ENCODE assay signal across 26 cellular contexts in the genomic region with DNA sequence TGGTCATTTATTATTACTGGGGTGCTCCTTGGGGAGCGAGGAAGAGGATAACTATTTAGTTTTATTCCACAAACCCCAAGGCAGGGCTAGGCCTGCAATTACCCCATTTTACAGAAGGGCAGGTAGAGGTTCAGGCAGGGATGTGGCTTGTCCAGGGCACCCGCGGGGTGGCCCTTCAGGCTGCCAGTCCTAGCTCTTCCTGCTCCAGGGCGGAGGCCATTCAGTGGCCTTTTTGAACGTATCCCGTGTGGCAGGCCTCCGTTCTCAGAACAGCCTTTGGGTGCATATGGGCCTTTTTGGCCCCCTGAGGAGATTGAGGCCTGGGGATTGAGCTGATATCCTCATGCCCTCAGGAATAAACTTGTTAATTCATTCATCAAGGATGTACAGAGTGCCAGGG.
"Had no signal": no experiment of that assay in that cellular context is flagged by ENCODE, and none has a peak within 500 bp of the region (broad histone marks: within the 10 kb centered on the region; RNA-seq: fewer than 3 reads in every experiment).

No MANE protein-coding gene starts in this region.

- H3K36me3 ChIP-seq: breast epithelium, colonic mucosa, left lung, sigmoid colon, uterus had no signal

- H3K27me3 Mint-ChIP-seq: activated CD4-positive, alpha-beta T cell treated with anti-CD3 and anti-CD28 coated beads, Interleukin-2, amount 10 ng/mL, durations not matched to agents 7 days and 5 days; activated naive CD8-positive, alpha-beta T cell treated with anti-CD3 and anti-CD28 coated beads for 36 hours; activated T-helper 17 cell treated with anti-CD3 and anti-CD28 coated beads, Interleukin-2, amount 50 U/mL, for 72 hours had no signal

- H3K4me3 ChIP-seq: breast epithelium, colonic mucosa, dorsolateral prefrontal cortex, hepatocyte, left lung, lung, sigmoid colon, smooth muscle cell, testis, uterus had no signal

- H3K4me3 Mint-ChIP-seq: activated CD4-positive, alpha-beta T cell treated with anti-CD3 and anti-CD28 coated beads, Interleukin-2, amount 10 ng/mL, durations not matched to agents 7 days and 5 days; activated naive CD8-positive, alpha-beta T cell treated with anti-CD3 and anti-CD28 coated beads for 36 hours; activated T-helper 17 cell treated with anti-CD3 and anti-CD28 coated beads, Interleukin-2, amount 50 U/mL, for 72 hours; effector memory CD8-positive, alpha-beta T cell; immature natural killer cell; naive thymus-derived CD8-positive, alpha-beta T cell; stimulated activated naive B cell treated with anti-CD40 and anti-IgM and Interleukin-4, amounts not matched to agents 10 μg/mL and 1 μg/mL and 100 μg/mL, for 72 hours had no signal

- H3K36me3 Mint-ChIP-seq: activated naive CD8-positive, alpha-beta T cell treated with anti-CD3 and anti-CD28 coated beads for 36 hours; immature natural killer cell; naive thymus-derived CD8-positive, alpha-beta T cell; stimulated activated naive B cell treated with anti-CD40 and anti-IgM and Interleukin-4, amounts not matched to agents 10 μg/mL and 1 μg/mL and 100 μg/mL, for 72 hours had no signal

- H3K27me3 ChIP-seq: breast epithelium, colonic mucosa, dorsolateral prefrontal cortex, hepatocyte, testis, uterus had no signal

- H3K4me1 ChIP-seq: breast epithelium, colonic mucosa, sigmoid colon, uterus had no signal

- H3K9me3 Mint-ChIP-seq: activated CD4-positive, alpha-beta T cell treated with anti-CD3 and anti-CD28 coated beads, Interleukin-2, amount 10 ng/mL, durations not matched to agents 7 days and 5 days; activated naive CD8-positive, alpha-beta T cell treated with anti-CD3 and anti-CD28 coated beads for 36 hours; activated T-helper 17 cell treated with anti-CD3 and anti-CD28 coated beads, Interleukin-2, amount 50 U/mL, for 72 hours; effector memory CD8-positive, alpha-beta T cell; immature natural killer cell; naive thymus-derived CD8-positive, alpha-beta T cell; stimulated activated naive B cell treated with anti-CD40 and anti-IgM and Interleukin-4, amounts not matched to agents 10 μg/mL and 1 μg/mL and 100 μg/mL, for 72 hours had no signal

- H3K27ac Mint-ChIP-seq: activated CD4-positive, alpha-beta T cell treated with anti-CD3 and anti-CD28 coated beads, Interleukin-2, amount 10 ng/mL, durations not matched to agents 7 days and 5 days; activated naive CD8-positive, alpha-beta T cell treated with anti-CD3 and anti-CD28 coated beads for 36 hours; activated T-helper 17 cell treated with anti-CD3 and anti-CD28 coated beads, Interleukin-2, amount 50 U/mL, for 72 hours; effector memory CD8-positive, alpha-beta T cell; immature natural killer cell; naive thymus-derived CD8-positive, alpha-beta T cell; progenitor cell of endocrine pancreas; stimulated activated naive B cell treated with anti-CD40 and anti-IgM and Interleukin-4, amounts not matched to agents 10 μg/mL and 1 μg/mL and 100 μg/mL, for 72 hours had no signal

- H3K4me1 Mint-ChIP-seq: activated T-helper 17 cell treated with anti-CD3 and anti-CD28 coated beads, Interleukin-2, amount 50 U/mL, for 72 hours had no signal

- DNase-seq: activated CD4-positive, alpha-beta T cell treated with anti-CD3 and anti-CD28 coated beads, Interleukin-2, amount 10 ng/mL, durations not matched to agents 7 days and 5 days; activated naive CD4-positive, alpha-beta T cell treated with Interleukin-2 at 50 U/mL for 16 hours; activated naive CD8-positive, alpha-beta T cell treated with anti-CD3 and anti-CD28 coated beads for 36 hours; activated T-cell treated with anti-CD3 and anti-CD28 coated beads, Interleukin-2, amount 50 U/mL, for 1 hour; colonic mucosa; dorsolateral prefrontal cortex; effector memory CD8-positive, alpha-beta T cell; foreskin melanocyte; immature natural killer cell; kidney glomerular epithelial cell; retina; sigmoid colon; stimulated activated CD4-positive, alpha-beta T cell treated with anti-CD3 and anti-CD28 coated beads, Interleukin-2, amount 100 ng/mL, for 48 hours; stimulated activated CD8-positive, alpha-beta memory T cell treated with anti-CD3 and anti-CD28 coated beads, Interleukin-4, amount 100 ng/mL, for 48 hours; stimulated activated naive B cell treated with anti-CD40 and anti-IgM and Interleukin-4, amounts not matched to agents 10 μg/mL and 1 μg/mL and 100 μg/mL, for 72 hours; testis; trophoblast cell; uterus had no signal

- H3K9me3 ChIP-seq: breast epithelium, colonic mucosa, left lung, sigmoid colon, testis, uterus had no signal

- H3K27ac ChIP-seq: breast epithelium, colonic mucosa, hepatocyte, left lung, sigmoid colon, testis, uterus had no signal
